ENCODE assay signal across 19 cellular contexts in the genomic region with DNA sequence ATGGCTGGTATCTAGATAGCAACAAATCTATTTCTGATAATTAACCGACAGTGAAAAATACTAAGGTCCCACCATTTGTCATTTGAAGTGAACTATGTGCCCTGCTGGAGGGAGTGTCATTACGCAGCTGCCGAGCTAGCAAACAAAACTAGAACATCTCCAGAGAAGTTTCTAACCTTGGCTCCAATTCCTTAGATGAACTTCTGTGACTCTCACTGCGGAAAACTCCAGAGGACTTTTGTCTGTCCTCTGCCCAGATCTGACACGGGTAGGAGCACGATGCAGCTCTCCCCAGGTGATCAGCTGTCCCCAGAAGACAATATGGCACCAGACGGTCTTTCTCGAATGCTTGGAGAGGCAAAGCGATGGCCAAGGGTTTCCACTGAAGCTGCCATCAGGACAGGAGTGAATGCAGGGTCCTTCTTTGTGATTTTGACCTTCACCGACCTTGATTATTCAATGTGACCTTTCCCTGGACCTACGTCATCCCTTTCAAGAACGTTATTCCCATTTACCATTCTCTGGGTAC.
DNase-seq lines count a peak whose midpoint lies in the region; ATAC-seq and TF ChIP-seq lines count a peak whose summit lies in the region.
"Had no signal": no experiment of that assay in that cellular context is flagged by ENCODE, and none has a peak within 500 bp of the region (broad histone marks: within the 10 kb centered on the region; RNA-seq: fewer than 3 reads in every experiment).

No MANE protein-coding gene starts in this region.

- intact Hi-C loops in CD4-positive, alpha-beta memory T cell (cut with micrococcal nuclease), result no loop called here

- 83 to 91% methylated on average over 12 of the region's 12 CpGs for WGBS in endodermal cell (ENCODE audit: insufficient coverage in 1 of 2, insufficient read length in 1 of 2), 2 experiments
- WGBS in neuronal stem cell (ENCODE audit: extremely low coverage in 2 of 2, insufficient read length in 2 of 2, insufficient replicate concordance in 1 of 2), 2 donors, result no CpG with 5 or more reads among the region's 12 CpGs
- WGBS in H9 (ENCODE audit: extremely low coverage, insufficient read length, low lambda C conversion rate), result no CpG with 5 or more reads among the region's 12 CpGs

- H3K9ac ChIP-seq in endodermal cell (ENCODE audit: extremely low read depth, low read length, poor library complexity, severe bottlenecking), result no peak overlapping the region
- no peak overlapping the region for H3K9ac ChIP-seq in neuronal stem cell (ENCODE audit: low read depth, low read length, poor library complexity)
- no peak overlapping the region for H3K9ac ChIP-seq in H9 (ENCODE audit: extremely low read depth, insufficient read length, low read length)

- no peak overlapping the region for H3K4me2 ChIP-seq in neuronal stem cell (ENCODE audit: insufficient read depth, low read length, poor library complexity, severe bottlenecking)
- H3K4me2 ChIP-seq in H9 (ENCODE audit: insufficient read depth, insufficient read length, low read length), result no peak overlapping the region
- H3K4me2 ChIP-seq: GM23338 had no signal

- H2AFZ ChIP-seq in neuronal stem cell (ENCODE audit: low read length) (peak overlapping the region; percentile 3), H9 (ENCODE audit: low read length) (no peak overlapping the region)

- H2AK5ac ChIP-seq in neuronal stem cell (ENCODE audit: low read depth, low read length) (no peak overlapping the region), H9 (ENCODE audit: insufficient read length, low read length) (no peak overlapping the region)

- no peak for TF ChIP-seq CTCF in endodermal cell (conservative IDR thresholded peaks at IDR 0.05)
- no peak for TF ChIP-seq CTCF in nephron progenitor cell (IDR thresholded peaks at IDR 0.05)
- TF ChIP-seq CTCF in thoracic aorta (IDR thresholded peaks at IDR 0.05), result no peak
- no peak for TF ChIP-seq CTCF in H9 (conservative IDR thresholded peaks at IDR 0.05)

- H3K27ac Mint-ChIP-seq in endodermal cell, result no peak overlapping the region
- peak overlapping the region; percentile 15 for H3K27ac Mint-ChIP-seq in nephron progenitor cell
- H3K27ac Mint-ChIP-seq in CD4-positive, alpha-beta memory T cell, result no peak overlapping the region
- H3K27ac Mint-ChIP-seq in H9, result peak overlapping the region in 1 of 3 experiments; percentile 17; a peak in 1 of 7 replicates
- H3K27ac Mint-ChIP-seq: GM23338, HFFc6 had no signal

- H2BK5ac ChIP-seq in neuronal stem cell (ENCODE audit: low read length) (no peak overlapping the region), H9 (ENCODE audit: insufficient read length, low read length) (no peak overlapping the region)

- no peak overlapping the region for H2BK15ac ChIP-seq in neuronal stem cell (ENCODE audit: low read length)
- no peak overlapping the region for H2BK15ac ChIP-seq in H9 (ENCODE audit: low read depth, low read length)

- H2BK12ac ChIP-seq in neuronal stem cell (ENCODE audit: low read length) (no peak overlapping the region), H9 (ENCODE audit: insufficient read length, low read depth, low read length) (no peak overlapping the region)

- CTCF ChIA-PET in CD4-positive, alpha-beta memory T cell (lab: Charles Lee; ENCODE audit: partially characterized antibody), result interaction anchor here (1.3 kb wide), 1 partner anchor 17 kb away, joined by 3 read pairs; no protein-coding TSS in a partner anchor

- H3K4me3 ChIP-seq in endodermal cell (ENCODE audit: low read length), result no peak overlapping the region
- H3K4me3 ChIP-seq in neuronal stem cell (ENCODE audit: low read length in 2 of 2), result no peak overlapping the region
- no peak overlapping the region for H3K4me3 ChIP-seq in thoracic aorta
- H3K4me3 ChIP-seq in CD4-positive, alpha-beta memory T cell (ENCODE audit: low read length in 2 of 2), result no peak overlapping the region
- H3K4me3 ChIP-seq: GM23338 had no signal

- H3K9me3 ChIP-seq in endodermal cell (ENCODE audit: control insufficient read depth, low read length) (no peaks in the 10 kb centered on the region), neuronal stem cell (replicated peaks in 1 of 2; ENCODE audit: control insufficient read depth in 2 of 2, insufficient read depth in 1 of 2, low read depth in 1 of 2, low read length in 2 of 2) (peaks cover 0 to 2% of the 10 kb centered on the region in 2 donors), thoracic aorta (no peaks in the 10 kb centered on the region), H9 (ENCODE audit: control insufficient read depth, low read depth, low read length) (no peaks in the 10 kb centered on the region)
- no peaks in the 10 kb centered on the region for H3K9me3 ChIP-seq in CD4-positive, alpha-beta memory T cell (ENCODE audit: control insufficient read depth in 1 of 2, low read length in 2 of 2)
- H3K9me3 ChIP-seq: BE2C had no signal

- H3K18ac ChIP-seq in neuronal stem cell (ENCODE audit: low read length) (no peak overlapping the region), H9 (ENCODE audit: insufficient read length, low read depth, low read length) (no peak overlapping the region)

- H2BK120ac ChIP-seq in neuronal stem cell (ENCODE audit: low read depth, low read length) (no peak overlapping the region), H9 (ENCODE audit: low read depth, low read length, poor library complexity, severe bottlenecking) (no peak overlapping the region)

- H3K4me3 Mint-ChIP-seq in endodermal cell (no peak overlapping the region), nephron progenitor cell (no peak overlapping the region), H9 (no peak overlapping the region)
- H3K4me3 Mint-ChIP-seq in CD4-positive, alpha-beta memory T cell, result no peak overlapping the region
- H3K4me3 Mint-ChIP-seq: CD4-positive, CD25-positive, alpha-beta regulatory T cell; GM23338; HFFc6 had no signal

- H3K27ac ChIP-seq in endodermal cell (ENCODE audit: low read depth, low read length) (peak overlapping the region; percentile 95), neuronal stem cell (replicated peaks; ENCODE audit: low read length) (no peak overlapping the region), thoracic aorta (no peak overlapping the region), H9 (ENCODE audit: insufficient read length, low read depth, low read length) (no peak overlapping the region)
- H3K27ac ChIP-seq in CD4-positive, alpha-beta memory T cell (ENCODE audit: low read depth, low read length), result no peak overlapping the region
- H3K27ac ChIP-seq: HL-60 had no signal

- H3K36me3 Mint-ChIP-seq in endodermal cell (ENCODE audit: low read depth) (no peaks in the 10 kb centered on the region), nephron progenitor cell (ENCODE audit: low read depth) (no peaks in the 10 kb centered on the region), H9 (ENCODE audit: insufficient read depth in 1 of 3, low read depth in 3 of 3) (peaks cover 0 to 5% (median 0%) of the 10 kb centered on the region in 3 experiments; a peak in 2 of 7 replicates)
- H3K36me3 Mint-ChIP-seq in CD4-positive, alpha-beta memory T cell, result no peaks in the 10 kb centered on the region
- H3K36me3 Mint-ChIP-seq: CD4-positive, CD25-positive, alpha-beta regulatory T cell had no signal

- H3K4ac ChIP-seq in neuronal stem cell (ENCODE audit: low read length) (no peak overlapping the region), H9 (ENCODE audit: low read depth, low read length) (no peak overlapping the region)

- H3K27me3 Mint-ChIP-seq in endodermal cell (ENCODE audit: insufficient read depth), result no peaks in the 10 kb centered on the region
- peaks cover 9% of the 10 kb centered on the region for H3K27me3 Mint-ChIP-seq in nephron progenitor cell (ENCODE audit: low read depth, poor library complexity)
- H3K27me3 Mint-ChIP-seq in CD4-positive, alpha-beta memory T cell, result peaks cover 9 to 22% of the 10 kb centered on the region in 2 donors
- H3K27me3 Mint-ChIP-seq in H9 (ENCODE audit: low read depth), result no peaks in the 10 kb centered on the region; the same call in 1 of the 2 replicates

- H3K36me3 ChIP-seq in endodermal cell (ENCODE audit: control insufficient read depth, insufficient read depth, low read length), result no peaks in the 10 kb centered on the region
- H3K36me3 ChIP-seq in neuronal stem cell (replicated peaks in 1 of 2; ENCODE audit: control insufficient read depth in 2 of 2, insufficient read depth in 2 of 2, low read length in 2 of 2), result no peaks in the 10 kb centered on the region
- H3K36me3 ChIP-seq in thoracic aorta, result no peaks in the 10 kb centered on the region
- H3K36me3 ChIP-seq in CD4-positive, alpha-beta memory T cell (ENCODE audit: insufficient read depth, low read length), result no peaks in the 10 kb centered on the region
- H3K36me3 ChIP-seq: BE2C had no signal

- no peaks in the 10 kb centered on the region for H3K23me2 ChIP-seq in H9 (ENCODE audit: insufficient read length, low read depth, low read length, poor library complexity, severe bottlenecking)

- H4K8ac ChIP-seq in neuronal stem cell (ENCODE audit: low read depth, low read length) (no peak overlapping the region), H9 (replicated peaks; ENCODE audit: insufficient read length, low read depth, low read length) (no peak overlapping the region)

- H3K4me1 ChIP-seq in endodermal cell (ENCODE audit: control insufficient read depth, insufficient read depth, low read length) (no peaks in the 10 kb centered on the region), neuronal stem cell (ENCODE audit: control insufficient read depth in 2 of 2, insufficient read depth in 1 of 2, low read depth in 1 of 2, low read length in 2 of 2) (peaks cover 11 to 20% of the 10 kb centered on the region in 2 donors), thoracic aorta (ENCODE audit: control insufficient read depth in 1 of 2, low read depth in 2 of 2) (no peaks in the 10 kb centered on the region), H9 (ENCODE audit: insufficient read depth, low read length) (peaks cover 2% of the 10 kb centered on the region; the same call in 1 of the 2 replicates)
- H3K4me1 ChIP-seq in CD4-positive, alpha-beta memory T cell (ENCODE audit: insufficient read depth, low read length), result no peaks in the 10 kb centered on the region
- H3K4me1 ChIP-seq: BE2C had no signal

- H4K91ac ChIP-seq in neuronal stem cell (ENCODE audit: low read depth, low read length, poor library complexity) (no peak overlapping the region), H9 (ENCODE audit: insufficient read length, low read depth, low read length) (no peak overlapping the region)

- no peak overlapping the region for H2BK20ac ChIP-seq in H9 (ENCODE audit: low read depth, low read length, poor library complexity, severe bottlenecking)

- no peaks in the 10 kb centered on the region for H3K9me3 Mint-ChIP-seq in endodermal cell
- H3K9me3 Mint-ChIP-seq in nephron progenitor cell, result peaks cover 4% of the 10 kb centered on the region
- peaks cover 0 to 2% (median 0%) of the 10 kb centered on the region in 8 donors for H3K9me3 Mint-ChIP-seq in CD4-positive, alpha-beta memory T cell
- H3K9me3 Mint-ChIP-seq in H9, result no peaks in the 10 kb centered on the region; a peak in 2 of 5 replicates
- H3K9me3 Mint-ChIP-seq: CD4-positive, CD25-positive, alpha-beta regulatory T cell had no signal

- no peaks in the 10 kb centered on the region for H4K20me1 ChIP-seq in H9 (ENCODE audit: control insufficient read depth, insufficient read depth, insufficient read length)

- peak; percentile 52 for ATAC-seq in thoracic aorta (ENCODE audit: insufficient number of reproducible peaks, low FRiP score, low read depth)
- ATAC-seq: HCT116 had no signal

- H3K56ac ChIP-seq in H9 (ENCODE audit: insufficient read length, low read depth, low read length), result no peak overlapping the region

- DNase-seq in endodermal cell, result peak; percentile 11
- no peak for DNase-seq in nephron progenitor cell
- peak; percentile 21 for DNase-seq in neuronal stem cell (ENCODE audit: low spot score)
- no peak for DNase-seq in thoracic aorta (ENCODE audit: low spot score)
- no peak for DNase-seq in CD4-positive, alpha-beta memory T cell
- no peak for DNase-seq in iPS-NIHi11 (ENCODE audit: low spot score)
- DNase-seq in H9, result no peak
- DNase-seq: BE2C; C1 segment of cervical spinal cord; CD4-positive, CD25-positive, alpha-beta regulatory T cell; DMS153; DMS79; GDM1; HFFc6; IMR-90; KBM-7 had no signal

- H3K79me1 ChIP-seq in neuronal stem cell (ENCODE audit: low read depth, low read length) (no peaks in the 10 kb centered on the region), H9 (ENCODE audit: insufficient read depth, low read depth, low read length, poor library complexity, severe bottlenecking) (no peaks in the 10 kb centered on the region)

- no peak overlapping the region for H4K5ac ChIP-seq in H9 (ENCODE audit: insufficient read length, low read depth, low read length)

- H3K4me1 Mint-ChIP-seq in endodermal cell (peaks cover 18% of the 10 kb centered on the region), nephron progenitor cell (peaks cover 17% of the 10 kb centered on the region), H9 (peaks cover 24 to 27% of the 10 kb centered on the region in 2 experiments)
- H3K4me1 Mint-ChIP-seq in CD4-positive, alpha-beta memory T cell, result no peaks in the 10 kb centered on the region
- H3K4me1 Mint-ChIP-seq: CD4-positive, CD25-positive, alpha-beta regulatory T cell had no signal

- H3K14ac ChIP-seq in neuronal stem cell (ENCODE audit: low read length), result no peak overlapping the region
- H3K14ac ChIP-seq in H9 (ENCODE audit: insufficient read depth, low read length), result no peak overlapping the region; the same call in 1 of the 2 replicates

- H3K27me3 ChIP-seq in endodermal cell (ENCODE audit: control insufficient read depth, insufficient read depth, low read length, poor library complexity, severe bottlenecking) (no peaks in the 10 kb centered on the region), neuronal stem cell (ENCODE audit: control insufficient read depth in 3 of 3, insufficient read depth in 3 of 3, low read depth in 1 of 3, low read length in 3 of 3) (no peaks in the 10 kb centered on the region), thoracic aorta (replicated peaks; ENCODE audit: insufficient read depth) (no peaks in the 10 kb centered on the region), H9 (ENCODE audit: insufficient read depth, low read length) (no peaks in the 10 kb centered on the region)
- H3K27me3 ChIP-seq in CD4-positive, alpha-beta memory T cell (ENCODE audit: insufficient read depth, low read length), result no peaks in the 10 kb centered on the region
- H3K27me3 ChIP-seq: BE2C had no signal

- H3K23ac ChIP-seq in neuronal stem cell (ENCODE audit: low read depth, low read length, poor library complexity) (no peak overlapping the region), H9 (ENCODE audit: insufficient read length, low read depth, low read length) (no peak overlapping the region)

- H3K79me2 ChIP-seq in H9 (ENCODE audit: insufficient read depth, low read length), result no peaks in the 10 kb centered on the region

- POLR2A ChIA-PET in CD4-positive, alpha-beta memory T cell (lab: Charles Lee; ENCODE audit: partially characterized antibody), result no interaction called here

- no peak overlapping the region for H3T11ph ChIP-seq in H9 (ENCODE audit: low read length)

Comparison
In these comparisons a context has a peak if more than half of its experiments do, and no peak if none do; other contexts are left out.
1. DNase-seq: peak in endodermal cell (single experiment) and neuronal stem cell (single experiment); none in nephron progenitor cell (single experiment), thoracic aorta (single experiment), CD4-positive, alpha-beta memory T cell (0 of 5), iPS-NIHi11 (single experiment) and H9 (single experiment).